In genomic region chr2:71223767-71224333, GRCh38 we compare ENCODE assay signal across 11 cellular contexts. TPM values are rescaled to one million over a fixed set of nuclear protein-coding genes. Genes with fewer than 3 reads are reported as not detected.
A peak's percentile ranks its signal among the peaks of the same experiment; 100 is the strongest.
DNase-seq lines count a peak whose midpoint lies in the region; ATAC-seq, FAIRE-seq and TF ChIP-seq lines count a peak whose summit lies in the region.
"Had no signal": no experiment of that assay in that cellular context is flagged by ENCODE, and none has a peak within 500 bp of the region (broad histone marks: within the 10 kb centered on the region; RNA-seq: fewer than 3 reads in every experiment).

No MANE protein-coding gene starts in this region.

- POLR2A ChIA-PET in activated CD8-positive, alpha-beta T cell treated with anti-CD3 and anti-CD28 coated beads for 36 hours (lab: Charles Lee): interaction anchor here (1.1 kb wide), 1 partner anchor 70 kb away, joined by 3 read pairs; no protein-coding TSS in a partner anchor

- H3K4me1 ChIP-seq in right atrium auricular region (peaks cover 0 to 5% of the 10 kb centered on the region in 2 donors), small intestine (ENCODE audit: control insufficient read depth in 2 of 2, insufficient read depth in 1 of 2, low read depth in 1 of 2, low read length in 1 of 2) (no peaks in the 10 kb centered on the region)

- peaks cover 16% of the 10 kb centered on the region for H3K4me1 Mint-ChIP-seq in activated CD8-positive, alpha-beta T cell treated with anti-CD3 and anti-CD28 coated beads for 36 hours (ENCODE audit: low read depth)

- CTCF ChIA-PET in activated CD8-positive, alpha-beta T cell treated with anti-CD3 and anti-CD28 coated beads for 36 hours (lab: Charles Lee): interaction anchor here (1.0 to 1.5 kb wide), 4 partner anchors 13 to 76 kb away, joined by 3 to 5 read pairs (median 4); no protein-coding TSS in a partner anchor

- H3K9me3 ChIP-seq in right atrium auricular region (no peaks in the 10 kb centered on the region), small intestine (ENCODE audit: control insufficient read depth, low read depth) (no peaks in the 10 kb centered on the region)

- intact Hi-C loops in activated CD8-positive, alpha-beta T cell treated with anti-CD3 and anti-CD28 coated beads for 36 hours (cut with micrococcal nuclease): no loop called here

- DNase-seq in NCI-H2107 treated with DMSO at 0.1 percent for 48 hours (lab: John Stamatoyannopoulos, UW; ENCODE audit: unreplicated experiment): peak; percentile 36
- no peak for DNase-seq in NCI-H2107 (lab: John Stamatoyannopoulos, UW)
- peak; percentile 4 for DNase-seq in NCI-H1694 (lab: John Stamatoyannopoulos, UW)
- DNase-seq in activated CD8-positive, alpha-beta T cell treated with anti-CD3 and anti-CD28 coated beads for 36 hours: peak; percentile 38
- peak; percentile 62 for DNase-seq in right atrium auricular region (ENCODE audit: low spot score)
- DNase-seq in small intestine: peak; percentile 32
- DNase-seq: CD4-positive, CD25-positive, alpha-beta regulatory T cell had no signal

- no peaks in the 10 kb centered on the region for H3K9me3 Mint-ChIP-seq in activated CD8-positive, alpha-beta T cell treated with anti-CD3 and anti-CD28 coated beads for 36 hours
- H3K9me3 Mint-ChIP-seq: CD4-positive, CD25-positive, alpha-beta regulatory T cell; stimulated activated naive CD8-positive, alpha-beta T cell treated with anti-CD3 and anti-CD28 coated beads, Interleukin-15, Interleukin-2, amounts not matched to agents 100 ng/mL and 50 ng/mL, for 24 hours had no signal

- TF ChIP-seq CTCF in activated CD8-positive, alpha-beta T cell treated with anti-CD3 and anti-CD28 coated beads for 36 hours (IDR thresholded peaks at IDR 0.05): no peak
- peak; percentile 35 to 66 for TF ChIP-seq CTCF in right atrium auricular region (IDR thresholded peaks at IDR 0.05)

- H3K27ac ChIP-seq in right atrium auricular region (peak overlapping the region in 1 of 2 donors; percentile 42), small intestine (ENCODE audit: low read depth in 1 of 2, low read length in 1 of 2) (no peak overlapping the region)

- no peak overlapping the region for H3K27ac Mint-ChIP-seq in activated CD8-positive, alpha-beta T cell treated with anti-CD3 and anti-CD28 coated beads for 36 hours
- H3K27ac Mint-ChIP-seq: activated naive CD8-positive, alpha-beta T cell; CD4-positive, CD25-positive, alpha-beta regulatory T cell; stimulated activated naive CD8-positive, alpha-beta T cell treated with anti-CD3 and anti-CD28 coated beads, Interleukin-15, Interleukin-2, amounts not matched to agents 100 ng/mL and 50 ng/mL, for 24 hours had no signal

- no peak for ATAC-seq in activated CD8-positive, alpha-beta T cell treated with anti-CD3 and anti-CD28 coated beads for 36 hours
- ATAC-seq in GM21367 (IDR thresholded peaks at IDR 0.05; ENCODE audit: unreplicated experiment) (no peak), HG02970 (IDR thresholded peaks at IDR 0.05; ENCODE audit: low FRiP score, unreplicated experiment) (no peak)

- H3K4me3 ChIP-seq in right atrium auricular region: no peak overlapping the region
- H3K4me3 ChIP-seq in small intestine (ENCODE audit: low read depth in 1 of 2, low read length in 2 of 2): no peak overlapping the region

- H3K36me3 ChIP-seq in right atrium auricular region: no peaks in the 10 kb centered on the region
- H3K36me3 ChIP-seq in small intestine (ENCODE audit: control insufficient read depth in 2 of 2, insufficient read depth in 2 of 2, low read length in 2 of 2): no peaks in the 10 kb centered on the region

- no peaks in the 10 kb centered on the region for H3K27me3 Mint-ChIP-seq in activated CD8-positive, alpha-beta T cell treated with anti-CD3 and anti-CD28 coated beads for 36 hours
- H3K27me3 Mint-ChIP-seq: activated naive CD8-positive, alpha-beta T cell; stimulated activated naive CD8-positive, alpha-beta T cell treated with anti-CD3 and anti-CD28 coated beads, Interleukin-15, Interleukin-2, amounts not matched to agents 100 ng/mL and 50 ng/mL, for 24 hours had no signal

- no peak overlapping the region for H3K4me3 Mint-ChIP-seq in activated CD8-positive, alpha-beta T cell treated with anti-CD3 and anti-CD28 coated beads for 36 hours
- H3K4me3 Mint-ChIP-seq: activated naive CD8-positive, alpha-beta T cell; stimulated activated naive CD8-positive, alpha-beta T cell treated with anti-CD3 and anti-CD28 coated beads, Interleukin-15, Interleukin-2, amounts not matched to agents 100 ng/mL and 50 ng/mL, for 24 hours had no signal

- no peak for FAIRE-seq in small intestine (lab: Jason Lieb, UNC)

- 38 to 54% (median 47%) methylated on average over 3 of the region's 3 CpGs for WGBS in small intestine, 3 donors

- H3K36me3 Mint-ChIP-seq in activated CD8-positive, alpha-beta T cell treated with anti-CD3 and anti-CD28 coated beads for 36 hours (ENCODE audit: low read depth): no peaks in the 10 kb centered on the region

- H3K27me3 ChIP-seq in right atrium auricular region: no peaks in the 10 kb centered on the region
- no peaks in the 10 kb centered on the region for H3K27me3 ChIP-seq in small intestine (ENCODE audit: control insufficient read depth in 2 of 2, insufficient read depth in 2 of 2, low read length in 2 of 2)

RNA-seq across cellular contexts. Expression of gene PAIP2B, which starts 3.1 kb away (rescaled TPM):
- total RNA-seq in activated CD8-positive, alpha-beta T cell treated with anti-CD3 and anti-CD28 coated beads for 36 hours: 1 to 10 TPM; 3.1 to 3.4 TPM
- total RNA-seq in right atrium auricular region: 10 to 100 TPM; 18.1 to 21.3 TPM
- polyA plus RNA-seq in small intestine: 1 to 10 TPM in 1 of 3 donors, under 1 TPM in 2; 0.45 to 1.9 (median 0.81) TPM

Comparison
In these comparisons a context has a peak if more than half of its experiments do, and no peak if none do; other contexts are left out.
1. RNA of gene PAIP2B, which starts 3.1 kb away (total RNA-seq): 18.1 to 21.3 TPM in right atrium auricular region; 3.1 to 3.4 TPM in activated CD8-positive, alpha-beta T cell treated with anti-CD3 and anti-CD28 coated beads for 36 hours; every median in the first group is over 4 times any median in the second.